In the genomic region with DNA sequence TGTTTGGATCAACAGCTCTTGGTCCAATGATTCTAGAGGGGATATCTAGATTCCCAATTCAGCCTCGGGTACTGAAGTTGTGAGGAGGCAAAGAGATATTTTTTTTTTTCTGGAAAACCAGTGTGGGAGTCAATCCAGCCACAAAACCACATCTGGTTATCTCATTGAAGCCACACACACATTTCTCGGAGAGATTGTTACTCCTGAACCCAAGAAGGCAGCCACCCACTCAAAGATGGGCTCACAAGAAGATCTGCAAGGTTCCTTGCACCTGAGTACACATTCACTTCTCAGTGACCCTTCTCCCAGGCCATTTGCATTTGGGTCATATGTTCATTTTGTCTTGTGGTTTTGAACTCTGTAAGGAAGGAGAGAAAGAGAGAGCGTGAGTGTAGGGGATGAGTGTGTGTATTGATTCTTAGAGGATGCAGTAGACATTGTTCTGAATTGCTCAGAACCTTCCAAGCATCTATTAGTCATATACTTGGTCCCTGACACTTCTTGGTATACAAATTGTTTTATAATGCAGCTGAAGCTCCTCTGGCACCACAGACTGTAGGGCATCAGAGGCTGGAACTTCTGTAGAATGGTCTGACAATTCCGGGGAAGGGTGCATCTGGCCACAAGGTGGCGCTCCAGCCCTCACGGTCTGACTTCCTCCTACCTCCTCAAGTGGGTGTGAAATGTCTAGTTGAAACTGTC, we compare ENCODE assay signal across 8 cellular contexts. TPM values are rescaled to one million over a fixed set of nuclear protein-coding genes. Genes with fewer than 3 reads are reported as not detected.
A peak's percentile ranks its signal among the peaks of the same experiment; 100 is the strongest.
DNase-seq lines count a peak whose midpoint lies in the region; ATAC-seq and TF ChIP-seq lines count a peak whose summit lies in the region.

No MANE protein-coding gene starts in this region.

- peak; percentile 76 for DNase-seq in SIG-M5 treated with dmso at 0.1 percent for 504 hours (lab: John Stamatoyannopoulos, UW; ENCODE audit: unreplicated experiment)
- DNase-seq in SIG-M5 (lab: John Stamatoyannopoulos, UW), result no peak
- peak; percentile 68 for DNase-seq in NCI-H2196 treated with DMSO at 0.1 percent for 48 hours (lab: John Stamatoyannopoulos, UW; ENCODE audit: unreplicated experiment)
- peak; percentile 90 for DNase-seq in WTC11 (ENCODE audit: low spot score)
- DNase-seq in brain pericyte (ENCODE audit: low read depth, low spot score), result peak; percentile 25
- peak; percentile 90 for DNase-seq in inferior parietal cortex (ENCODE audit: extremely low spot score)
- peak; percentile 45 to 79 for DNase-seq in stimulated activated CD4-positive, alpha-beta T cell treated with anti-CD3 and anti-CD28 coated beads, Interleukin-1b, Interleukin-23, amount 100 ng/mL, for 1 hour (ENCODE audit: low read depth in 2 of 2)

- H3K9me3 Mint-ChIP-seq in WTC11, result no peaks in the 10 kb centered on the region

- H3K36me3 Mint-ChIP-seq in WTC11, result no peaks in the 10 kb centered on the region

- H3K4me1 Mint-ChIP-seq in WTC11, result no peaks in the 10 kb centered on the region

- H3K4me3 Mint-ChIP-seq in WTC11, result no peak overlapping the region

- TF ChIP-seq CTCF in WTC11 (IDR thresholded peaks at IDR 0.05), result peak; percentile 92

- H3K27ac Mint-ChIP-seq in WTC11, result no peak overlapping the region

- CTCF ChIA-PET in WTC11 (lab: Charles Lee), result interaction anchor here (0.5 to 4.8 kb wide), 39 partner anchors 10 to 640 kb away, joined by 3 to 56 read pairs (median 4); no protein-coding TSS in a partner anchor

- no peaks in the 10 kb centered on the region for H3K27me3 Mint-ChIP-seq in WTC11 (ENCODE audit: low read depth)

- ATAC-seq in HG03039 (IDR thresholded peaks at IDR 0.05; ENCODE audit: unreplicated experiment) (peak; percentile 72), WTC11 (peak; percentile 94)

- POLR2A ChIA-PET in WTC11 (lab: Charles Lee), result no interaction called here

TF ChIP-seq in WTC11, 78 proteins besides CTCF, POLR2A, EP300 and RAD21:
- TF ChIP-seq, protein P1, sequence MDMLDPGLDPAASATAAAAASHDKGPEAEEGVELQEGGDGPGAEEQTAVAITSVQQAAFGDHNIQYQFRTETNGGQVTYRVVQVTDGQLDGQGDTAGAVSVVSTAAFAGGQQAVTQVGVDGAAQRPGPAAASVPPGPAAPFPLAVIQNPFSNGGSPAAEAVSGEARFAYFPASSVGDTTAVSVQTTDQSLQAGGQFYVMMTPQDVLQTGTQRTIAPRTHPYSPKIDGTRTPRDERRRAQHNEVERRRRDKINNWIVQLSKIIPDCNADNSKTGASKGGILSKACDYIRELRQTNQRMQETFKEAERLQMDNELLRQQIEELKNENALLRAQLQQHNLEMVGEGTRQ (CRISPR knock-in tag; IDR thresholded peaks at IDR 0.05), result no peak
- TF ChIP-seq ZNF219 (CRISPR knock-in tag; IDR thresholded peaks at IDR 0.05; ENCODE audit: borderline replicate concordance) (no peak), GTF2I (CRISPR knock-in tag; conservative IDR thresholded peaks at IDR 0.05) (no peak), TCF7 (CRISPR knock-in tag; IDR thresholded peaks at IDR 0.05; ENCODE audit: low read depth) (no peak)
- TF ChIP-seq, protein P2, sequence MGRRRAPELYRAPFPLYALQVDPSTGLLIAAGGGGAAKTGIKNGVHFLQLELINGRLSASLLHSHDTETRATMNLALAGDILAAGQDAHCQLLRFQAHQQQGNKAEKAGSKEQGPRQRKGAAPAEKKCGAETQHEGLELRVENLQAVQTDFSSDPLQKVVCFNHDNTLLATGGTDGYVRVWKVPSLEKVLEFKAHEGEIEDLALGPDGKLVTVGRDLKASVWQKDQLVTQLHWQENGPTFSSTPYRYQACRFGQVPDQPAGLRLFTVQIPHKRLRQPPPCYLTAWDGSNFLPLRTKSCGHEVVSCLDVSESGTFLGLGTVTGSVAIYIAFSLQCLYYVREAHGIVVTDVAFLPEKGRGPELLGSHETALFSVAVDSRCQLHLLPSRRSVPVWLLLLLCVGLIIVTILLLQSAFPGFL (CRISPR knock-in tag; IDR thresholded peaks at IDR 0.05; ENCODE audit: borderline replicate concordance), result no peak
- TF ChIP-seq, protein P3, sequence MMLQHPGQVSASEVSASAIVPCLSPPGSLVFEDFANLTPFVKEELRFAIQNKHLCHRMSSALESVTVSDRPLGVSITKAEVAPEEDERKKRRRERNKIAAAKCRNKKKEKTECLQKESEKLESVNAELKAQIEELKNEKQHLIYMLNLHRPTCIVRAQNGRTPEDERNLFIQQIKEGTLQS (CRISPR knock-in tag; conservative IDR thresholded peaks at IDR 0.05), result no peak
- TF ChIP-seq, protein P4, sequence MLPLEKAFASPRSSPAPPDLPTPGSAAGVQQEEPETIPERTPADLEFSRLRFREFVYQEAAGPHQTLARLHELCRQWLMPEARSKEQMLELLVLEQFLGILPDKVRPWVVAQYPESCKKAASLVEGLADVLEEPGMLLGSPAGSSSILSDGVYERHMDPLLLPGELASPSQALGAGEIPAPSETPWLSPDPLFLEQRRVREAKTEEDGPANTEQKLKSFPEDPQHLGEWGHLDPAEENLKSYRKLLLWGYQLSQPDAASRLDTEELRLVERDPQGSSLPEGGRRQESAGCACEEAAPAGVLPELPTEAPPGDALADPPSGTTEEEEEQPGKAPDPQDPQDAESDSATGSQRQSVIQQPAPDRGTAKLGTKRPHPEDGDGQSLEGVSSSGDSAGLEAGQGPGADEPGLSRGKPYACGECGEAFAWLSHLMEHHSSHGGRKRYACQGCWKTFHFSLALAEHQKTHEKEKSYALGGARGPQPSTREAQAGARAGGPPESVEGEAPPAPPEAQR (CRISPR knock-in tag; IDR thresholded peaks at IDR 0.05), result no peak
- TF ChIP-seq, protein P5, sequence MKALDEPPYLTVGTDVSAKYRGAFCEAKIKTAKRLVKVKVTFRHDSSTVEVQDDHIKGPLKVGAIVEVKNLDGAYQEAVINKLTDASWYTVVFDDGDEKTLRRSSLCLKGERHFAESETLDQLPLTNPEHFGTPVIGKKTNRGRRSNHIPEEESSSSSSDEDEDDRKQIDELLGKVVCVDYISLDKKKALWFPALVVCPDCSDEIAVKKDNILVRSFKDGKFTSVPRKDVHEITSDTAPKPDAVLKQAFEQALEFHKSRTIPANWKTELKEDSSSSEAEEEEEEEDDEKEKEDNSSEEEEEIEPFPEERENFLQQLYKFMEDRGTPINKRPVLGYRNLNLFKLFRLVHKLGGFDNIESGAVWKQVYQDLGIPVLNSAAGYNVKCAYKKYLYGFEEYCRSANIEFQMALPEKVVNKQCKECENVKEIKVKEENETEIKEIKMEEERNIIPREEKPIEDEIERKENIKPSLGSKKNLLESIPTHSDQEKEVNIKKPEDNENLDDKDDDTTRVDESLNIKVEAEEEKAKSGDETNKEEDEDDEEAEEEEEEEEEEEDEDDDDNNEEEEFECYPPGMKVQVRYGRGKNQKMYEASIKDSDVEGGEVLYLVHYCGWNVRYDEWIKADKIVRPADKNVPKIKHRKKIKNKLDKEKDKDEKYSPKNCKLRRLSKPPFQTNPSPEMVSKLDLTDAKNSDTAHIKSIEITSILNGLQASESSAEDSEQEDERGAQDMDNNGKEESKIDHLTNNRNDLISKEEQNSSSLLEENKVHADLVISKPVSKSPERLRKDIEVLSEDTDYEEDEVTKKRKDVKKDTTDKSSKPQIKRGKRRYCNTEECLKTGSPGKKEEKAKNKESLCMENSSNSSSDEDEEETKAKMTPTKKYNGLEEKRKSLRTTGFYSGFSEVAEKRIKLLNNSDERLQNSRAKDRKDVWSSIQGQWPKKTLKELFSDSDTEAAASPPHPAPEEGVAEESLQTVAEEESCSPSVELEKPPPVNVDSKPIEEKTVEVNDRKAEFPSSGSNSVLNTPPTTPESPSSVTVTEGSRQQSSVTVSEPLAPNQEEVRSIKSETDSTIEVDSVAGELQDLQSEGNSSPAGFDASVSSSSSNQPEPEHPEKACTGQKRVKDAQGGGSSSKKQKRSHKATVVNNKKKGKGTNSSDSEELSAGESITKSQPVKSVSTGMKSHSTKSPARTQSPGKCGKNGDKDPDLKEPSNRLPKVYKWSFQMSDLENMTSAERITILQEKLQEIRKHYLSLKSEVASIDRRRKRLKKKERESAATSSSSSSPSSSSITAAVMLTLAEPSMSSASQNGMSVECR (CRISPR knock-in tag; IDR thresholded peaks at IDR 0.05; ENCODE audit: borderline replicate concordance), result no peak
- TF ChIP-seq, protein P6, sequence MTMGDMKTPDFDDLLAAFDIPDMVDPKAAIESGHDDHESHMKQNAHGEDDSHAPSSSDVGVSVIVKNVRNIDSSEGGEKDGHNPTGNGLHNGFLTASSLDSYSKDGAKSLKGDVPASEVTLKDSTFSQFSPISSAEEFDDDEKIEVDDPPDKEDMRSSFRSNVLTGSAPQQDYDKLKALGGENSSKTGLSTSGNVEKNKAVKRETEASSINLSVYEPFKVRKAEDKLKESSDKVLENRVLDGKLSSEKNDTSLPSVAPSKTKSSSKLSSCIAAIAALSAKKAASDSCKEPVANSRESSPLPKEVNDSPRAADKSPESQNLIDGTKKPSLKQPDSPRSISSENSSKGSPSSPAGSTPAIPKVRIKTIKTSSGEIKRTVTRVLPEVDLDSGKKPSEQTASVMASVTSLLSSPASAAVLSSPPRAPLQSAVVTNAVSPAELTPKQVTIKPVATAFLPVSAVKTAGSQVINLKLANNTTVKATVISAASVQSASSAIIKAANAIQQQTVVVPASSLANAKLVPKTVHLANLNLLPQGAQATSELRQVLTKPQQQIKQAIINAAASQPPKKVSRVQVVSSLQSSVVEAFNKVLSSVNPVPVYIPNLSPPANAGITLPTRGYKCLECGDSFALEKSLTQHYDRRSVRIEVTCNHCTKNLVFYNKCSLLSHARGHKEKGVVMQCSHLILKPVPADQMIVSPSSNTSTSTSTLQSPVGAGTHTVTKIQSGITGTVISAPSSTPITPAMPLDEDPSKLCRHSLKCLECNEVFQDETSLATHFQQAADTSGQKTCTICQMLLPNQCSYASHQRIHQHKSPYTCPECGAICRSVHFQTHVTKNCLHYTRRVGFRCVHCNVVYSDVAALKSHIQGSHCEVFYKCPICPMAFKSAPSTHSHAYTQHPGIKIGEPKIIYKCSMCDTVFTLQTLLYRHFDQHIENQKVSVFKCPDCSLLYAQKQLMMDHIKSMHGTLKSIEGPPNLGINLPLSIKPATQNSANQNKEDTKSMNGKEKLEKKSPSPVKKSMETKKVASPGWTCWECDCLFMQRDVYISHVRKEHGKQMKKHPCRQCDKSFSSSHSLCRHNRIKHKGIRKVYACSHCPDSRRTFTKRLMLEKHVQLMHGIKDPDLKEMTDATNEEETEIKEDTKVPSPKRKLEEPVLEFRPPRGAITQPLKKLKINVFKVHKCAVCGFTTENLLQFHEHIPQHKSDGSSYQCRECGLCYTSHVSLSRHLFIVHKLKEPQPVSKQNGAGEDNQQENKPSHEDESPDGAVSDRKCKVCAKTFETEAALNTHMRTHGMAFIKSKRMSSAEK (CRISPR knock-in tag; IDR thresholded peaks at IDR 0.05; ENCODE audit: borderline replicate concordance), result no peak

RNA-seq across cellular contexts. Expression of a gene that starts 39.3 kb away (rescaled TPM):
- 214 to 240 TPM (median 236 TPM) in 3 replicates for total RNA-seq in WTC11 (2021)
